29 cellular contexts compared by ENCODE assay signal in the genomic region with DNA sequence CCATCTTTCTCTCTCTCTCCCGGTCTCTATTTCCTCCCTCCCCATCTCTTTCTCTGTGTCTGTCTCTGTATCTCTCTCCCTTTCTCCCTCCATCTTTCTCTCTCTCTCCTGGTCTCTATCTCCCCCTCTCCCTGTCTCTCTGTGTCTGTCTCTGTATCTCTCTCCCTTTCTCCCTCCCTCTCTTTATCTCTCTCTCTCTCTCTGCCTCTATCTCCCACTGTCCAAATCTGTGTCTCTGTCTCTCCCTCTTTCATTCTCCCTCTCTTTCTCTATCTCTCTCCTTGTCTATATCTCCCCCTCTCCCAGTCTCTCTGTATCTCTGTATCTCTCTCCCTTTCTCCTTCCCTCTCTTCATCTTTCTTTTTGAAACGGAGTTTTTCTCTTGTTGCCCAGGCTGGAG. TPM values are rescaled to one million over a fixed set of nuclear protein-coding genes. Genes with fewer than 3 reads are reported as not detected.
"Had no signal": no experiment of that assay in that cellular context is flagged by ENCODE, and none has a peak within 500 bp of the region (broad histone marks: within the 10 kb centered on the region; RNA-seq: fewer than 3 reads in every experiment).

No MANE protein-coding gene starts in this region.

- H3K4me1 Mint-ChIP-seq: activated B cell treated with CpG ODN at 0.5 μM for 24 hours, brain had no signal

- H3K27me3 Mint-ChIP-seq: activated B cell treated with CpG ODN at 0.5 μM for 24 hours; activated CD4-positive, alpha-beta memory T cell treated with anti-CD3 and anti-CD28 coated beads, Interleukin-2, amount 10 ng/mL, durations not matched to agents 7 days and 5 days; activated naive CD8-positive, alpha-beta T cell; activated naive CD8-positive, alpha-beta T cell treated with anti-CD3 and anti-CD28 coated beads, Interleukin-2, amount 50 U/mL, for 24 hours had no signal

- H3K9me3 Mint-ChIP-seq: activated B cell treated with CpG ODN at 0.5 μM for 24 hours; activated naive CD8-positive, alpha-beta T cell treated with anti-CD3 and anti-CD28 coated beads, Interleukin-2, amount 50 U/mL, for 24 hours had no signal

- H3K9me3 ChIP-seq: SJCRH30 had no signal

- ATAC-seq: activated naive CD8-positive, alpha-beta T cell treated with anti-CD3 and anti-CD28 coated beads, Interleukin-2, amount 50 U/mL, for 24 hours; K562; Panc1 had no signal

- H3K4me3 Mint-ChIP-seq: activated B cell treated with CpG ODN at 0.5 μM for 24 hours; activated CD4-positive, alpha-beta memory T cell treated with anti-CD3 and anti-CD28 coated beads, Interleukin-2, amount 10 ng/mL, durations not matched to agents 7 days and 5 days; activated naive CD8-positive, alpha-beta T cell; activated naive CD8-positive, alpha-beta T cell treated with anti-CD3 and anti-CD28 coated beads, Interleukin-2, amount 50 U/mL, for 24 hours; activated T-helper 1 cell treated with anti-CD3 and anti-CD28 coated beads, Interleukin-12 subunit alpha, Interleukin-12 subunit beta, Interleukin-2, Interleukin-4 antibody, amounts not matched to agents 30 ng/mL and 10 ng/mL and 1 ng/mL, durations not matched to agents 14 hours and 24 hours and 36 hours; brain had no signal

- H3K27ac Mint-ChIP-seq: activated B cell treated with CpG ODN at 0.5 μM for 24 hours; activated CD4-positive, alpha-beta memory T cell treated with anti-CD3 and anti-CD28 coated beads, Interleukin-2, amount 10 ng/mL, durations not matched to agents 7 days and 5 days; activated naive CD8-positive, alpha-beta T cell; activated naive CD8-positive, alpha-beta T cell treated with anti-CD3 and anti-CD28 coated beads, Interleukin-2, amount 50 U/mL, for 24 hours; activated T-helper 1 cell treated with anti-CD3 and anti-CD28 coated beads, Interleukin-12 subunit alpha, Interleukin-12 subunit beta, Interleukin-2, Interleukin-4 antibody, amounts not matched to agents 30 ng/mL and 10 ng/mL and 1 ng/mL, durations not matched to agents 14 hours and 24 hours and 36 hours; brain had no signal

- DNase-seq: activated B cell treated with CpG ODN at 0.5 μM for 24 hours; activated CD4-positive, alpha-beta memory T cell treated with anti-CD3 and anti-CD28 coated beads, Interleukin-2, amount 10 ng/mL, durations not matched to agents 7 days and 5 days; activated CD4-positive, alpha-beta T cell treated with anti-CD3 and anti-CD28 coated beads for 4 hours; activated CD4-positive, CD25-positive, alpha-beta regulatory T cell treated with anti-CD3 and anti-CD28 coated beads, Interleukin-2, amount 50 U/mL, for 72 hours; activated CD8-positive, alpha-beta memory T cell treated with anti-CD3 and anti-CD28 coated beads for 24 hours; activated effector memory CD4-positive, alpha-beta T cell treated with Interleukin-2 at 50 U/mL for 16 hours; activated naive CD8-positive, alpha-beta T cell treated with anti-CD3 and anti-CD28 coated beads, Interleukin-2, amount 50 U/mL, for 24 hours; activated T-cell treated with anti-CD3 and anti-CD28 coated beads, Interleukin-2, amount 50 U/mL, for 1 hour; anterior cingulate cortex; caudate nucleus; NCI-H1105; NCI-H1417 treated with DMSO at 0.1 percent for 48 hours; NCI-H187 treated with DMSO at 0.1 percent for 48 hours; NCI-H2081; NCI-H226; NCI-H446 treated with DMSO at 0.1 percent for 48 hours; NCI-H524; NCI-H69; SHP77; SJCRH30; T-helper 9 cell had no signal

RNA-seq across cellular contexts. Expression of a gene that starts 23.6 kb away (rescaled TPM):
- total RNA-seq: bronchial epithelial cell, K562, M059J, RPMI7951, SJCRH30 had no signal
